Comparison of ENCODE assay signal across 8 cellular contexts in the genomic region with DNA sequence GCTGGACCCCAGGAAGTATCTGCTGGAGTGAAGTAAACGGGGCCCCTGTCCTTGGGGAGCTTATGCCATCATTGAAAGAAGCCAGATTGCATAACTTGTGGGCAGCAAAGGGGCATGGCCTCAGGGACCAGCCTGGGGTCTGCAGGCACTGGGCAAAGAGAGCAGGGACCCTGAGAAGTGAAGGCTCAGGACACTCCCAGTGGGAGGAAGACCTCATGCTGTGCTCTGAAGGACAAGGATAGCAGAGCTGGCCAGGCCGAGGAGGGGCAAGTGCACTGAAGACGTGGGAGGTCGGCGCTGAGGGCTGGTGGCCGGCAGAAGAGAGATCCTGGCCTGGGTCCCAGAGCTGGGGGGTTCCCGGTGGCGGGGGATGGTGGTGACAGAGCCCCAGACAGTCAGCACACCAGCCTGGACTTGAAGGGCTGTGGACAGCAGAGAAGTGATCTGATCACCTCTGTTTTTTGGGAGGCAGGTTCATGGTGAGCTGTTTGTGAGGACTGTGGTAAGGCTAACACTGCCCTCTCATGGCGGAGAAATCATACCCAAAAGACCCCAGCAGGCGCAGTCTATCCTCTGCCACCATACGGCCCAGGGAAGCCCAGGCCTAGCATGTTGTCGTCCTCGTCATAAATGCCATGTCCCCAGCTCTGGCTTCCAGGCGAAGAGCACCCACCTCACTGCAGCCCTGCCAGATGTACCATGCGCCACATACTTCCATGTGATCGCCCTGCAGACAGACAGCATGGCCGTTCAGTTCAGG. TPM values are rescaled to one million over a fixed set of nuclear protein-coding genes. Genes with fewer than 3 reads are reported as not detected.
DNase-seq lines count a peak whose midpoint lies in the region; ATAC-seq and TF ChIP-seq lines count a peak whose summit lies in the region.

No MANE protein-coding gene starts in this region.

- POLR2A ChIA-PET in naive thymus-derived CD4-positive, alpha-beta T cell (lab: Charles Lee), result interaction anchor here (0.5 to 0.9 kb wide), 4 partner anchors 52 to 650 kb away, joined by 3 to 4 read pairs (median 3); a partner anchor contains a TSS

- H3K27me3 Mint-ChIP-seq in naive thymus-derived CD4-positive, alpha-beta T cell, result peaks cover 0 to 5% (median 0%) of the 10 kb centered on the region in 5 donors

- no peak for ATAC-seq in foreskin keratinocyte
- no peak for ATAC-seq in HG02981 (IDR thresholded peaks at IDR 0.05; ENCODE audit: unreplicated experiment)
- ATAC-seq in HG03045 (IDR thresholded peaks at IDR 0.05; ENCODE audit: unreplicated experiment), result no peak
- no peak for ATAC-seq in naive thymus-derived CD4-positive, alpha-beta T cell

- CTCF ChIA-PET in naive thymus-derived CD4-positive, alpha-beta T cell (lab: Charles Lee), result interaction anchor here (0.5 kb wide), 1 partner anchor 106 kb away, joined by 3 read pairs; no protein-coding TSS in a partner anchor

- TF ChIP-seq CTCF in BE2C (IDR thresholded peaks at IDR 0.05; ENCODE audit: low read depth, low read length) (peak; percentile 86), HFF-Myc (IDR thresholded peaks at IDR 0.05; ENCODE audit: low read depth, low read length, missing control alignments) (peak; percentile 61), foreskin keratinocyte (conservative IDR thresholded peaks at IDR 0.05) (peak; percentile 54)

- H3K4me1 Mint-ChIP-seq in naive thymus-derived CD4-positive, alpha-beta T cell, result peaks cover 0 to 8% (median 0%) of the 10 kb centered on the region in 7 donors

- H3K36me3 ChIP-seq in BE2C (peaks cover 4% of the 10 kb centered on the region; the same call in 1 of the 2 replicates), SJCRH30 (no peaks in the 10 kb centered on the region)
- no peaks in the 10 kb centered on the region for H3K36me3 ChIP-seq in naive thymus-derived CD4-positive, alpha-beta T cell (ENCODE audit: control insufficient read depth in 2 of 3, insufficient read depth in 3 of 3, low read length in 3 of 3)

- H3K4me1 ChIP-seq in BE2C (peaks cover 4% of the 10 kb centered on the region; the same call in 1 of the 2 replicates), SJCRH30 (peaks cover 22% of the 10 kb centered on the region), foreskin keratinocyte (no peaks in the 10 kb centered on the region)
- H3K4me1 ChIP-seq in naive thymus-derived CD4-positive, alpha-beta T cell (ENCODE audit: control insufficient read depth in 2 of 2, insufficient read depth in 2 of 2, low read length in 2 of 2), result no peaks in the 10 kb centered on the region

- H3K9me3 ChIP-seq in BE2C (no peaks in the 10 kb centered on the region), SJCRH30 (replicated peaks) (no peaks in the 10 kb centered on the region)
- H3K9me3 ChIP-seq in naive thymus-derived CD4-positive, alpha-beta T cell (ENCODE audit: control insufficient read depth in 2 of 3, low read length in 3 of 3), result no peaks in the 10 kb centered on the region

- intact Hi-C loops in naive thymus-derived CD4-positive, alpha-beta T cell (cut with micrococcal nuclease), result no loop called here

- H3K4me3 Mint-ChIP-seq in naive thymus-derived CD4-positive, alpha-beta T cell, result peak overlapping the region in 1 of 10 donors; percentile 51

- H3K27ac Mint-ChIP-seq in naive thymus-derived CD4-positive, alpha-beta T cell, result peak overlapping the region in 3 of 9 donors; percentile 39 to 59 (median 45)

- DNase-seq in BE2C (peak; percentile 83), HFF-Myc (ENCODE audit: extremely low read depth, low read depth) (peak; percentile 31), SJCRH30 (peak; percentile 70 to 84), foreskin keratinocyte (no peak), substantia nigra (lab: John Stamatoyannopoulos, UW) (peak in 19 of 49 donors; percentile 14 to 44 (median 26))
- DNase-seq in naive thymus-derived CD4-positive, alpha-beta T cell, result no peak

- H3K4me3 ChIP-seq in BE2C (ENCODE audit: low read depth, low read length) (no peak overlapping the region), HFF-Myc (replicated peaks; ENCODE audit: low read depth, low read length) (no peak overlapping the region), SJCRH30 (peak overlapping the region; percentile 18)
- H3K4me3 ChIP-seq in naive thymus-derived CD4-positive, alpha-beta T cell (ENCODE audit: low read length), result no peak overlapping the region

- H3K27ac ChIP-seq in SJCRH30 (no peak overlapping the region), foreskin keratinocyte (no peak overlapping the region), substantia nigra (ENCODE audit: low read depth, low read length, poor library complexity, severe bottlenecking) (peak overlapping the region; percentile 64)
- H3K27ac ChIP-seq in naive thymus-derived CD4-positive, alpha-beta T cell (ENCODE audit: low read depth, low read length), result no peak overlapping the region

- H3K27me3 ChIP-seq in BE2C (no peaks in the 10 kb centered on the region), SJCRH30 (no peaks in the 10 kb centered on the region), foreskin keratinocyte (no peaks in the 10 kb centered on the region)
- no peaks in the 10 kb centered on the region for H3K27me3 ChIP-seq in naive thymus-derived CD4-positive, alpha-beta T cell (ENCODE audit: control insufficient read depth in 2 of 2, insufficient read depth in 2 of 2, low read length in 2 of 2)

- H3K9me3 Mint-ChIP-seq in naive thymus-derived CD4-positive, alpha-beta T cell, result no peaks in the 10 kb centered on the region

- H3K36me3 Mint-ChIP-seq in naive thymus-derived CD4-positive, alpha-beta T cell, result no peaks in the 10 kb centered on the region

RNA-seq across cellular contexts. Expression of a gene that starts 7.1 kb away (rescaled TPM):
- polyA plus RNA-seq in BE2C (2012; ENCODE audit: insufficient read depth, insufficient read length, low read depth), result 30.2 TPM
- total RNA-seq in SJCRH30 (2014; rRNA removed; shearing (Covaris generic)), result 101 and 105 TPM in 2 replicates
- 56.3 and 56.9 TPM in 2 replicates for total RNA-seq in foreskin keratinocyte
- 54.9 and 57.2 TPM in 2 replicates for polyA plus RNA-seq in foreskin keratinocyte
- 10 to 100 TPM; 29.6 to 86.3 (median 32.5) TPM for total RNA-seq in naive thymus-derived CD4-positive, alpha-beta T cell
- 10 to 100 TPM; 32.3 to 34.2 TPM for polyA plus RNA-seq in naive thymus-derived CD4-positive, alpha-beta T cell

RNA-seq across cellular contexts. Expression of a gene that starts 29.1 kb away (rescaled TPM):
- 1.8 TPM for polyA plus RNA-seq in BE2C (2012; ENCODE audit: insufficient read depth, insufficient read length, low read depth)
- 0.15 and 0.24 TPM in 2 replicates for total RNA-seq in SJCRH30 (2014; rRNA removed; shearing (Covaris generic))
- 0.85 and 0.88 TPM in 2 replicates for total RNA-seq in foreskin keratinocyte
- 0.76 and 0.87 TPM in 2 replicates for polyA plus RNA-seq in foreskin keratinocyte
- total RNA-seq in naive thymus-derived CD4-positive, alpha-beta T cell, result 1 to 10 TPM in 3 of 5 experiments, under 1 TPM in 1, not detected in 1; 0.16 to 4.1 (median 1.6) TPM
- under 1 TPM; 0.10 to 0.40 TPM for polyA plus RNA-seq in naive thymus-derived CD4-positive, alpha-beta T cell

RNA-seq across cellular contexts. Expression of a gene that starts 40.8 kb away (rescaled TPM):
- polyA plus RNA-seq in BE2C (2012; ENCODE audit: insufficient read depth, insufficient read length, low read depth), result 313 TPM
- 137 and 141 TPM in 2 replicates for total RNA-seq in SJCRH30 (2014; rRNA removed; shearing (Covaris generic))
- 315 and 395 TPM in 2 replicates for total RNA-seq in foreskin keratinocyte
- polyA plus RNA-seq in foreskin keratinocyte, result 103 and 149 TPM in 2 replicates
- 100 to 1,000 TPM in 1 of 5 experiments, 10 to 100 TPM in 4; 59.2 to 154 (median 70.8) TPM for total RNA-seq in naive thymus-derived CD4-positive, alpha-beta T cell
- 10 to 100 TPM; 42.7 to 51.9 TPM for polyA plus RNA-seq in naive thymus-derived CD4-positive, alpha-beta T cell

RNA-seq across cellular contexts. Expression of a gene that starts 57.7 kb away (rescaled TPM):
- polyA plus RNA-seq in BE2C (2012; ENCODE audit: insufficient read depth, insufficient read length, low read depth), result 202 TPM
- total RNA-seq in SJCRH30 (2014; rRNA removed; shearing (Covaris generic)), result 103 and 104 TPM in 2 replicates
- total RNA-seq in foreskin keratinocyte, result 96.5 and 102 TPM in 2 replicates
- polyA plus RNA-seq in foreskin keratinocyte, result 98.8 and 101 TPM in 2 replicates
- 100 to 1,000 TPM in 4 of 5 experiments, 10 to 100 TPM in 1; 99.4 to 145 (median 109) TPM for total RNA-seq in naive thymus-derived CD4-positive, alpha-beta T cell
- polyA plus RNA-seq in naive thymus-derived CD4-positive, alpha-beta T cell, result 10 to 100 TPM; 65.4 to 77.7 TPM

Comparison
In these comparisons a context has a peak if more than half of its experiments do, and no peak if none do; other contexts are left out.
1. DNase-seq: peak in BE2C (single experiment), HFF-Myc (single experiment) and SJCRH30 (2 of 2); none in foreskin keratinocyte (0 of 2) and naive thymus-derived CD4-positive, alpha-beta T cell (0 of 9).
2. Peak in every context shown above with its lines, with median percentiles within 50 percentile points of each other: CTCF ChIP-seq.